In genomic region chr11:27214713-27215112, GRCh38 we compare ENCODE assay signal across 21 cellular contexts.
"Had no signal": no experiment of that assay in that cellular context is flagged by ENCODE, and none has a peak within 500 bp of the region (broad histone marks: within the 10 kb centered on the region; RNA-seq: fewer than 3 reads in every experiment).

No MANE protein-coding gene starts in this region.

- H3K4me1 Mint-ChIP-seq: immature natural killer cell; naive B cell; stimulated activated effector memory CD8-positive, alpha-beta T cell treated with anti-CD3 and anti-CD28 coated beads, Interleukin-12 subunit alpha, Interleukin-12 subunit beta, amount 100 ng/mL, for 72 hours had no signal

- H3K4me3 Mint-ChIP-seq: immature natural killer cell; naive B cell; nephron progenitor cell; stimulated activated effector memory CD8-positive, alpha-beta T cell treated with anti-CD3 and anti-CD28 coated beads, Interleukin-12 subunit alpha, Interleukin-12 subunit beta, amount 100 ng/mL, for 72 hours; stimulated activated naive CD8-positive, alpha-beta T cell treated with anti-CD3 and anti-CD28 coated beads, Interleukin-15, Interleukin-2, amounts not matched to agents 100 ng/mL and 50 ng/mL, for 24 hours had no signal

- H3K27ac ChIP-seq: gastroesophageal sphincter, left lung, neutrophil, right atrium auricular region, tibial artery, upper lobe of right lung had no signal

- H3K36me3 ChIP-seq: esophagus squamous epithelium, gastroesophageal sphincter, left lung, neutrophil, right atrium auricular region, tibial artery, upper lobe of right lung had no signal

- H3K27me3 ChIP-seq: esophagus squamous epithelium, gastroesophageal sphincter, left lung, neutrophil, right atrium auricular region, tibial artery, upper lobe of right lung had no signal

- H3K9me3 ChIP-seq: esophagus squamous epithelium, gastroesophageal sphincter, left lung, neutrophil, right atrium auricular region, tibial artery, upper lobe of right lung had no signal

- H3K9me3 Mint-ChIP-seq: stimulated activated effector memory CD8-positive, alpha-beta T cell treated with anti-CD3 and anti-CD28 coated beads, Interleukin-12 subunit alpha, Interleukin-12 subunit beta, amount 100 ng/mL, for 72 hours; stimulated activated naive CD8-positive, alpha-beta T cell treated with anti-CD3 and anti-CD28 coated beads, Interleukin-15, Interleukin-2, amounts not matched to agents 100 ng/mL and 50 ng/mL, for 24 hours had no signal

- DNase-seq: dermis blood vessel endothelial cell; esophagus squamous epithelium; foreskin fibroblast; glutamatergic neuron; immature natural killer cell; left lung; mesenchymal stem cell; naive B cell; nephron progenitor cell; posterior cingulate gyrus; small intestine; stimulated activated CD4-positive, alpha-beta T cell treated with anti-CD3 and anti-CD28 coated beads, Interleukin-4, amount 100 ng/mL, for 1 hour; stimulated activated CD8-positive, alpha-beta memory T cell treated with anti-CD3 and anti-CD28 coated beads, Interleukin-4, amount 100 ng/mL, for 48 hours; tibial artery; upper lobe of right lung had no signal

- H3K27ac Mint-ChIP-seq: immature natural killer cell; naive B cell; nephron progenitor cell; stimulated activated effector memory CD8-positive, alpha-beta T cell treated with anti-CD3 and anti-CD28 coated beads, Interleukin-12 subunit alpha, Interleukin-12 subunit beta, amount 100 ng/mL, for 72 hours; stimulated activated naive CD8-positive, alpha-beta T cell treated with anti-CD3 and anti-CD28 coated beads, Interleukin-15, Interleukin-2, amounts not matched to agents 100 ng/mL and 50 ng/mL, for 24 hours had no signal

- H3K36me3 Mint-ChIP-seq: immature natural killer cell; naive B cell; stimulated activated effector memory CD8-positive, alpha-beta T cell treated with anti-CD3 and anti-CD28 coated beads, Interleukin-12 subunit alpha, Interleukin-12 subunit beta, amount 100 ng/mL, for 72 hours had no signal

- H3K4me3 ChIP-seq: esophagus squamous epithelium, gastroesophageal sphincter, left lung, lung, right atrium auricular region, tibial artery, upper lobe of right lung had no signal

- ATAC-seq: gastroesophageal sphincter; stimulated activated effector memory CD8-positive, alpha-beta T cell treated with anti-CD3 and anti-CD28 coated beads, Interleukin-12 subunit alpha, Interleukin-12 subunit beta, amount 100 ng/mL, for 72 hours; upper lobe of right lung had no signal
